In the genomic region with DNA sequence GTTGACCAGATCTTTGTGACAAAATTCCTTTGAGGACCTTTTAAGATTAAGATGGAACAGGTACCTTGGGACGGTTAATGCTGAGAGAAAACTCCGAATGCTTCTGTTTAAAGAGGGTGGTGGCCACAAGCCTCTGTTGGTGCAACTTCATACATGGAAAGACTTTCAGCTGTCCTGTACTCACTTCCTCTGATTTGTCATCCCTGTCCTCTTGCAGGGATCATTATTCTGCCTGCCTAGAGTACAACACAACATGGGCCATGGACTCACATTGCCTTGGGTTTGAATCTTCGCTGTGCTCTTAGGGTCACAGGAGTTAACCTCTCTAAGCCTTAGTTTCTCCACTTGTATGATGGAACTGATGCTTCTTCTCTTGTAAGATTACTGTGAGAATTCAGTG, we compare ENCODE assay signal across 21 cellular contexts.
DNase-seq lines count a peak whose midpoint lies in the region; ATAC-seq and TF ChIP-seq lines count a peak whose summit lies in the region.
"Had no signal": no experiment of that assay in that cellular context is flagged by ENCODE, and none has a peak within 500 bp of the region (broad histone marks: within the 10 kb centered on the region; RNA-seq: fewer than 3 reads in every experiment).

No MANE protein-coding gene starts in this region.

- H3K9me1 ChIP-seq in IMR-90 (ENCODE audit: insufficient read depth, low read length): peaks cover 5% of the 10 kb centered on the region; the same call in 1 of the 2 replicates

- H3K23ac ChIP-seq in IMR-90 (ENCODE audit: low read depth, low read length): no peak overlapping the region

- no peak overlapping the region for H2BK5ac ChIP-seq in IMR-90 (ENCODE audit: low read depth, low read length, poor library complexity, severe bottlenecking)

- no peak for TF ChIP-seq POLR2A in IMR-90 (IDR thresholded peaks at IDR 0.05; ENCODE audit: low read depth, low read length)

- peak overlapping the region; percentile 96 for H3K27ac ChIP-seq in CD4-positive, CD25-positive, alpha-beta regulatory T cell (ENCODE audit: insufficient read depth, low read length, poor library complexity, severe bottlenecking)
- no peak overlapping the region for H3K27ac ChIP-seq in IMR-90 (ENCODE audit: insufficient read depth, low read length)
- H3K27ac ChIP-seq: right lobe of liver had no signal

- H3K4ac ChIP-seq in IMR-90 (ENCODE audit: low read depth, low read length): no peak overlapping the region

- H3K36me3 ChIP-seq in CD4-positive, CD25-positive, alpha-beta regulatory T cell (ENCODE audit: control insufficient read depth, insufficient read depth, low read length): no peaks in the 10 kb centered on the region
- no peaks in the 10 kb centered on the region for H3K36me3 ChIP-seq in IMR-90 (ENCODE audit: control insufficient read depth, insufficient read depth, low read length)
- H3K36me3 ChIP-seq: breast epithelium, right lobe of liver had no signal

- H3K27me3 Mint-ChIP-seq in CD4-positive, CD25-positive, alpha-beta regulatory T cell: no peaks in the 10 kb centered on the region
- H3K27me3 Mint-ChIP-seq in activated T-helper 2 cell treated with anti-CD3 and anti-CD28 coated beads, Interferon-gamma antibody, Interleukin-2, Interleukin-4, amounts not matched to agents 10 μg/mL and 5 μg/mL and 100 μg/mL, durations not matched to agents 14 hours and 24 hours and 36 hours (ENCODE audit: low read depth): no peaks in the 10 kb centered on the region
- H3K27me3 Mint-ChIP-seq in naive B cell: no peaks in the 10 kb centered on the region
- H3K27me3 Mint-ChIP-seq: naive thymus-derived CD8-positive, alpha-beta T cell had no signal

- peak overlapping the region; percentile 52; the same call in 1 of the 2 replicates for H2AK5ac ChIP-seq in IMR-90 (ENCODE audit: low read depth, low read length)

- peaks cover 5 to 62% (median 25%) of the 10 kb centered on the region in 4 donors for H3K4me1 Mint-ChIP-seq in CD4-positive, CD25-positive, alpha-beta regulatory T cell
- peaks cover 57% of the 10 kb centered on the region for H3K4me1 Mint-ChIP-seq in activated T-helper 2 cell treated with anti-CD3 and anti-CD28 coated beads, Interferon-gamma antibody, Interleukin-2, Interleukin-4, amounts not matched to agents 10 μg/mL and 5 μg/mL and 100 μg/mL, durations not matched to agents 14 hours and 24 hours and 36 hours (ENCODE audit: low read depth)
- H3K4me1 Mint-ChIP-seq in naive B cell: peaks cover 57 to 89% (median 60%) of the 10 kb centered on the region in 3 donors

- WGBS in IMR-90 (ENCODE audit: extremely low coverage in 2 of 2, insufficient read length in 1 of 2), 2 experiments: 100% methylated on average over 2 of the region's 3 CpGs; no CpG with 5 or more reads in 1 of the 2 experiments

- H3K56ac ChIP-seq in IMR-90 (ENCODE audit: extremely low read depth, insufficient read depth, low read length): no peak overlapping the region

- CTCF ChIA-PET in IMR-90 (lab: Yijun Ruan, JAX): no interaction called here

- H2BK20ac ChIP-seq in IMR-90 (ENCODE audit: low read depth, low read length): no peak overlapping the region

- H4K8ac ChIP-seq in IMR-90 (ENCODE audit: low read depth in 2 of 2, low read length in 2 of 2): no peak overlapping the region

- peak overlapping the region; percentile 82 to 94 (median 83) for H3K27ac Mint-ChIP-seq in CD4-positive, CD25-positive, alpha-beta regulatory T cell
- peak overlapping the region; percentile 98 for H3K27ac Mint-ChIP-seq in activated T-helper 2 cell treated with anti-CD3 and anti-CD28 coated beads, Interferon-gamma antibody, Interleukin-2, Interleukin-4, amounts not matched to agents 10 μg/mL and 5 μg/mL and 100 μg/mL, durations not matched to agents 14 hours and 24 hours and 36 hours
- H3K27ac Mint-ChIP-seq in naive B cell: peak overlapping the region; percentile 98 to 100 (median 99)

- H3K36me3 Mint-ChIP-seq in CD4-positive, CD25-positive, alpha-beta regulatory T cell: no peaks in the 10 kb centered on the region
- H3K36me3 Mint-ChIP-seq in activated T-helper 2 cell treated with anti-CD3 and anti-CD28 coated beads, Interferon-gamma antibody, Interleukin-2, Interleukin-4, amounts not matched to agents 10 μg/mL and 5 μg/mL and 100 μg/mL, durations not matched to agents 14 hours and 24 hours and 36 hours (ENCODE audit: low read depth): peaks cover 59% of the 10 kb centered on the region
- H3K36me3 Mint-ChIP-seq in naive B cell: peaks cover 8% of the 10 kb centered on the region in 2 donors
- H3K36me3 Mint-ChIP-seq: naive thymus-derived CD8-positive, alpha-beta T cell had no signal

- peaks cover 43% of the 10 kb centered on the region for H3K4me1 ChIP-seq in CD4-positive, CD25-positive, alpha-beta regulatory T cell (ENCODE audit: control insufficient read depth, insufficient read depth, low read length, poor library complexity, severe bottlenecking)
- peaks cover 7% of the 10 kb centered on the region for H3K4me1 ChIP-seq in IMR-90 (ENCODE audit: control insufficient read depth, insufficient read depth, low read length)
- H3K4me1 ChIP-seq: breast epithelium, right lobe of liver had no signal

- intact Hi-C loops in IMR-90 (cut with micrococcal nuclease): loop anchor here (2.0 kb wide), 1 partner anchor 76 kb away; a partner anchor contains a TSS
- intact Hi-C loops in activated T-helper 2 cell treated with anti-CD3 and anti-CD28 coated beads, Interferon-gamma antibody, Interleukin-2, Interleukin-4, amounts not matched to agents 10 μg/mL and 5 μg/mL and 100 μg/mL, durations not matched to agents 14 hours and 24 hours and 36 hours (cut with micrococcal nuclease): loop anchor here (5.0 kb wide), 1 partner anchor 36 kb away; no protein-coding TSS in a partner anchor

- H3K9me3 Mint-ChIP-seq in CD4-positive, CD25-positive, alpha-beta regulatory T cell: peaks cover 0 to 1% (median 0%) of the 10 kb centered on the region in 7 donors
- H3K9me3 Mint-ChIP-seq in activated T-helper 2 cell treated with anti-CD3 and anti-CD28 coated beads, Interferon-gamma antibody, Interleukin-2, Interleukin-4, amounts not matched to agents 10 μg/mL and 5 μg/mL and 100 μg/mL, durations not matched to agents 14 hours and 24 hours and 36 hours: peaks cover 3% of the 10 kb centered on the region
- peaks cover 0 to 4% (median 0%) of the 10 kb centered on the region in 7 donors for H3K9me3 Mint-ChIP-seq in naive B cell
- H3K9me3 Mint-ChIP-seq: naive thymus-derived CD8-positive, alpha-beta T cell had no signal

- no peaks in the 10 kb centered on the region for H4K20me1 ChIP-seq in IMR-90 (ENCODE audit: insufficient read depth, low read length)

- H3K4me2 ChIP-seq in IMR-90 (ENCODE audit: low read depth, low read length): no peak overlapping the region
- H3K4me2 ChIP-seq: KMS-11, SK-N-SH had no signal

- no peak for TF ChIP-seq RAD21 in IMR-90 (IDR thresholded peaks at IDR 0.05; ENCODE audit: low read length)

- H3K27me3 ChIP-seq in CD4-positive, CD25-positive, alpha-beta regulatory T cell (ENCODE audit: control insufficient read depth, insufficient read depth, low read length): no peaks in the 10 kb centered on the region
- no peaks in the 10 kb centered on the region for H3K27me3 ChIP-seq in IMR-90 (ENCODE audit: control insufficient read depth, insufficient read depth, low read length)
- H3K27me3 ChIP-seq: breast epithelium, right lobe of liver had no signal

- no peak overlapping the region for H3K9ac ChIP-seq in IMR-90 (ENCODE audit: low read depth, low read length)
- H3K9ac ChIP-seq: KMS-11, SK-N-SH had no signal

- peak overlapping the region; percentile 65 for H3K4me3 ChIP-seq in CD4-positive, CD25-positive, alpha-beta regulatory T cell (ENCODE audit: low read depth, low read length)
- no peak overlapping the region for H3K4me3 ChIP-seq in IMR-90 (ENCODE audit: insufficient read depth, low read depth, low read length)
- H3K4me3 ChIP-seq: breast epithelium, right lobe of liver had no signal

- H2BK15ac ChIP-seq in IMR-90 (ENCODE audit: low read depth, low read length): no peak overlapping the region

- H2AFZ ChIP-seq in IMR-90 (replicated peaks; ENCODE audit: low read length, poor library complexity): no peak overlapping the region

- no peak for TF ChIP-seq CTCF in IMR-90 (conservative IDR thresholded peaks at IDR 0.05; ENCODE audit: low read depth, low read length)

- peak in 1 of 3 donors; percentile 15 for DNase-seq in CD4-positive, CD25-positive, alpha-beta regulatory T cell
- DNase-seq in IMR-90 (no peak), naive B cell (no peak)
- DNase-seq in activated T-helper 2 cell treated with anti-CD3 and anti-CD28 coated beads, Interferon-gamma antibody, Interleukin-2, Interleukin-4, amounts not matched to agents 10 μg/mL and 5 μg/mL and 100 μg/mL, durations not matched to agents 14 hours and 24 hours and 36 hours (ENCODE audit: low spot score): no peak
- DNase-seq: activated CD4-positive, CD25-positive, alpha-beta regulatory T cell; cortex of kidney; DMS 273 treated with DMSO at 0.1 percent for 48 hours; left cardiac atrium; naive thymus-derived CD8-positive, alpha-beta T cell; NCI-H2171; NCI-H69; right lobe of liver; SK-N-SH; stimulated activated CD4-positive, alpha-beta T cell treated with anti-CD3 and anti-CD28 coated beads, Interleukin-15, amount 100 ng/mL, for 24 hours; T1000 had no signal

- dilution Hi-C loops in IMR-90 (cut with HindIII; ENCODE audit: low sequenced_read_pairs, unreplicated experiment): no loop called here

- in situ Hi-C loops in IMR-90 (cut with MboI; ENCODE audit: low sequenced_read_pairs): no loop called here

- no peak overlapping the region for H4K91ac ChIP-seq in IMR-90 (ENCODE audit: insufficient read depth, low read depth, low read length)

- no peak overlapping the region for H4K5ac ChIP-seq in IMR-90 (ENCODE audit: low read depth, low read length)

- no peaks in the 10 kb centered on the region for H3K79me1 ChIP-seq in IMR-90 (ENCODE audit: low read depth in 1 of 2, low read length in 2 of 2)

- peak overlapping the region in 1 of 4 donors; percentile 26 for H3K4me3 Mint-ChIP-seq in CD4-positive, CD25-positive, alpha-beta regulatory T cell
- peak overlapping the region; percentile 87 for H3K4me3 Mint-ChIP-seq in activated T-helper 2 cell treated with anti-CD3 and anti-CD28 coated beads, Interferon-gamma antibody, Interleukin-2, Interleukin-4, amounts not matched to agents 10 μg/mL and 5 μg/mL and 100 μg/mL, durations not matched to agents 14 hours and 24 hours and 36 hours (ENCODE audit: low read depth)
- peak overlapping the region in 6 of 8 donors; percentile 55 to 90 (median 82) for H3K4me3 Mint-ChIP-seq in naive B cell
- H3K4me3 Mint-ChIP-seq: naive thymus-derived CD8-positive, alpha-beta T cell had no signal

- ATAC-seq in CD4-positive, CD25-positive, alpha-beta regulatory T cell (ENCODE audit: low read depth in 2 of 2): no peak
- no peak for ATAC-seq in IMR-90 (ENCODE audit: low read depth)
- ATAC-seq in naive B cell (ENCODE audit: low read depth in 2 of 2): no peak
- ATAC-seq in HG03108 (IDR thresholded peaks at IDR 0.05; ENCODE audit: unreplicated experiment): no peak
- no peak for ATAC-seq in GM18519 (IDR thresholded peaks at IDR 0.05; ENCODE audit: low FRiP score, unreplicated experiment)
- no peak for ATAC-seq in HG03175 (IDR thresholded peaks at IDR 0.05; ENCODE audit: unreplicated experiment)
- ATAC-seq: HCT116; left cardiac atrium; naive thymus-derived CD8-positive, alpha-beta T cell; right lobe of liver had no signal

- no TSS peak for BruUV-seq in IMR-90 (replicated peaks; lab: Mats Ljungman, UMichigan)

- H3K18ac ChIP-seq in IMR-90 (ENCODE audit: low read depth, low read length): no peak overlapping the region

- no peak overlapping the region for H2AK9ac ChIP-seq in IMR-90 (replicated peaks; ENCODE audit: low read depth, low read length, poor library complexity)

- peak overlapping the region; percentile 33; the same call in 1 of the 2 replicates for H2BK120ac ChIP-seq in IMR-90 (ENCODE audit: low read depth, low read length)

- no peak overlapping the region for H3K14ac ChIP-seq in IMR-90 (replicated peaks; ENCODE audit: low read depth, low read length)

- POLR2A ChIA-PET in IMR-90 (lab: Charles Lee; ENCODE audit: unreplicated experiment): no interaction called here

- no peaks in the 10 kb centered on the region for H3K9me3 ChIP-seq in CD4-positive, CD25-positive, alpha-beta regulatory T cell (ENCODE audit: control insufficient read depth in 2 of 2, low read length in 2 of 2)
- H3K9me3 ChIP-seq in IMR-90 (ENCODE audit: control insufficient read depth, insufficient read depth, low read length): no peaks in the 10 kb centered on the region
- H3K9me3 ChIP-seq: breast epithelium, right lobe of liver, SK-N-SH had no signal
